Comparison of ENCODE assay signal across 8 cellular contexts in the genomic region with DNA sequence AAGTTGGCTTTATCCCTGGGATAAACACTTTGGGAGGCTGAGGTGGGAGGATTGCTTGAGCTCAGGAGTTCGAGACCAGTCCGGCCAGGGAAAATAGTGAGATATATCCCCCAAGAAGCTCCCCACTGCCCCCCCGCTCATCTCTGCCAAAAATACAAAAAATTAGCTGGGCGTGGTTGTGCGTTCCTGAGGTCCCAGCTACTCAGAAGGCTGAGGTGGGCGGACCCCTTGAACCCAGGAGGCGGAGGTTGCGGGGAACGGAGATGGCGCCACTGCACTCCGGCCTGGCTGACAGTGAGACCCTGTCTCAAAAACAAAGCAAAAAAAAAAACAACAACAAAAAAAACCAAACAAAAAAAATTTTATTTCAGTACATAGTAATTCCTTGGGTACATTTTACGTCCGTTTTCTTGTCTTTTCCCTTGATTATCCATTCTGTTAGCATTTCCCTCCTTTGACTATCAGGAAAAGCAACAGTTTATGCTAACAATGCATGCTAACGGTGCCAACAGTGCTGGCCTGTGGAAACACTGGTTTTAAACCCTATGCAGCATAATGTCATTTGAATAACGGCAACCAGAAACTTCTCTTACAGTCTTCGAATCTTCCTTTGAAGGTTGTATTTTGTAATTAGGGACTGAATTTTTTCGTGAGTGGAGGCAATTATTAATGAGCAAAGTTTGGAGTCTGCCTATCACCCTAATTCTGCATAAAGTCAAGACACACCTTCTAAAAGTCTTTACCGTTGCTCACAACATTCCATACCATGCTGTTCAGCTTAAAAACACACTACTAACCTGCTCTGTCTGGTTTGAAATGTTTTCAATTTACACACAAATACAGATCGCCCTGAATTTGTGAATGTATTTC. TPM values are rescaled to one million over a fixed set of nuclear protein-coding genes. Genes with fewer than 3 reads are reported as not detected.
DNase-seq lines count a peak whose midpoint lies in the region; ATAC-seq and TF ChIP-seq lines count a peak whose summit lies in the region.

No MANE protein-coding gene starts in this region.

- H3K36me3 ChIP-seq in Karpas-422 (ENCODE audit: insufficient read depth, low read length) (peaks cover 3% of the 10 kb centered on the region; the same call in 1 of the 2 replicates), brain microvascular endothelial cell (replicated peaks) (no peaks in the 10 kb centered on the region), vagina (no peaks in the 10 kb centered on the region)

- DNase-seq in ELF-1 (ENCODE audit: low read depth, low spot score) (peak; percentile 26), Karpas-422 (peak; percentile 56), brain microvascular endothelial cell (no peak), memory B cell (ENCODE audit: low spot score in 2 of 2) (no peak), vagina (ENCODE audit: extremely low spot score in 2 of 2) (no peak), GM20000 (ENCODE audit: low spot score) (no peak), kidney glomerular epithelial cell (lab: John Stamatoyannopoulos, UW) (no peak)

- peaks cover 15% of the 10 kb centered on the region for H3K4me1 Mint-ChIP-seq in memory B cell

- peaks cover 8% of the 10 kb centered on the region; the same call in 1 of the 2 replicates for H4K20me1 ChIP-seq in Karpas-422 (ENCODE audit: insufficient read depth, low read depth, low read length)

- in situ Hi-C loops in brain microvascular endothelial cell (cut with HindIII; ENCODE audit: low pct_ligation_motif_present, low sequenced_read_pairs): no loop called here

- peaks cover 5% of the 10 kb centered on the region for H3K36me3 Mint-ChIP-seq in memory B cell

- H3K4me2 ChIP-seq in Karpas-422 (ENCODE audit: low read depth, low read length, poor library complexity, severe bottlenecking): peak overlapping the region; percentile 75

- H3K79me2 ChIP-seq in Karpas-422 (ENCODE audit: low read length): peaks cover 39% of the 10 kb centered on the region

- H3K4me3 ChIP-seq in Karpas-422 (ENCODE audit: low read length) (peak overlapping the region; percentile 96), brain microvascular endothelial cell (ENCODE audit: low read depth, low read length) (peak overlapping the region; percentile 36), vagina (peak overlapping the region; percentile 77 to 91)

- no peaks in the 10 kb centered on the region for H3K9me2 ChIP-seq in Karpas-422 (replicated peaks; ENCODE audit: insufficient read depth, low read length)

- TF ChIP-seq POLR2A in vagina (IDR thresholded peaks at IDR 0.05): no peak

- H3K27me3 ChIP-seq in Karpas-422 (ENCODE audit: low read length) (no peaks in the 10 kb centered on the region), brain microvascular endothelial cell (replicated peaks) (no peaks in the 10 kb centered on the region), vagina (no peaks in the 10 kb centered on the region)

- H3K4me3 Mint-ChIP-seq in memory B cell: peak overlapping the region; percentile 99

- intact Hi-C loops in vagina (cut with DNase I): no loop called here

- peak; percentile 14 for ATAC-seq in GM21737 (IDR thresholded peaks at IDR 0.05; ENCODE audit: unreplicated experiment)
- ATAC-seq in memory B cell (ENCODE audit: low read depth): peak; percentile 0

- H3K27ac ChIP-seq in Karpas-422 (ENCODE audit: low read length) (peak overlapping the region; percentile 55), brain microvascular endothelial cell (peak overlapping the region; percentile 83), vagina (peak overlapping the region; percentile 99)

- no peak for TF ChIP-seq CTCF in brain microvascular endothelial cell (IDR thresholded peaks at IDR 0.05; ENCODE audit: low read depth, low read length, missing control alignments)
- no peak for TF ChIP-seq CTCF in vagina (IDR thresholded peaks at IDR 0.05)
- no peak for TF ChIP-seq CTCF in GM20000 (IDR thresholded peaks at IDR 0.05; ENCODE audit: extremely low read depth, missing control alignments)

- peaks cover 3% of the 10 kb centered on the region for H3K9me3 Mint-ChIP-seq in memory B cell

- H3K4me1 ChIP-seq in Karpas-422 (ENCODE audit: low read length) (peaks cover 36% of the 10 kb centered on the region), vagina (peaks cover 38% of the 10 kb centered on the region)

- H3K9me3 ChIP-seq in Karpas-422 (ENCODE audit: low read length) (no peaks in the 10 kb centered on the region), vagina (no peaks in the 10 kb centered on the region)

- H3K9ac ChIP-seq in Karpas-422 (ENCODE audit: low read length): peak overlapping the region; percentile 100

- peak overlapping the region; percentile 96 for H3K27ac Mint-ChIP-seq in memory B cell

- H3K27me3 Mint-ChIP-seq in memory B cell: peaks cover 3% of the 10 kb centered on the region

- peak overlapping the region; percentile 35 for H2AFZ ChIP-seq in Karpas-422 (ENCODE audit: low read length)

RNA-seq across cellular contexts. Expression of a gene that starts 0.8 kb away (rescaled TPM):
- total RNA-seq in Karpas-422 (2014; rRNA removed; shearing (Covaris generic); ENCODE audit: low replicate concordance): 40.4 and 56.2 TPM in 2 replicates
- total RNA-seq in vagina: 21.6 TPM

RNA-seq across cellular contexts. Expression of a gene that starts 35.3 kb away (rescaled TPM):
- 64.2 and 142 TPM in 2 replicates for total RNA-seq in Karpas-422 (2014; rRNA removed; shearing (Covaris generic); ENCODE audit: low replicate concordance)
- total RNA-seq in vagina: 21.1 TPM

Comparison
In these comparisons a context has a peak if more than half of its experiments do, and no peak if none do; other contexts are left out.
1. DNase-seq: peak in ELF-1 (single experiment) and Karpas-422 (single experiment); none in brain microvascular endothelial cell (single experiment), memory B cell (0 of 2), vagina (0 of 2), GM20000 (single experiment) and kidney glomerular epithelial cell (single experiment).
2. H3K4me3 ChIP-seq: peak in every context shown above with its lines; median percentile 96 in Karpas-422; 84 in vagina; 36 in brain microvascular endothelial cell.
3. Peak in every context shown above with its lines, with median percentiles within 50 percentile points of each other: H3K27ac ChIP-seq.